11 cellular contexts compared by ENCODE assay signal in the genomic region with DNA sequence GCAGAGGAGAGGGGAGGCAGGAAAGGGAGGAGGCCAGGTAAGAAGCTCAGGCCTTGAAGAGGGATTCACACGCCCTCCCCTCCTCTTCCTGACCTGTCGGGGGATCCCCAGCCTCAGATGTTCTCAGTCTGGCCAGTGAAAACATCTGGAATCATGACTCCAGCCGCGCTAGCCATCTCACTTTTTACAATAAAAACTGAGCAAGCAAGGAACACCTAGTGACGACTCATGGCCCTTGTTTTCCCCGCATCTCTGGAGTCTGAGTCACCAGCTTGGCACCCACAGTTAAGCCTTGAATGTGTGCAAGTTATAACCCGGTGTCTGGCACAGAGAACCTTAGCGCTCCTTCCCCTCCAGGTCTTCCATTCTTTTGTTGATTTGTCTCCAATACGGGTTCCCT.
DNase-seq lines count a peak whose midpoint lies in the region; ATAC-seq and TF ChIP-seq lines count a peak whose summit lies in the region.
"Had no signal": no experiment of that assay in that cellular context is flagged by ENCODE, and none has a peak within 500 bp of the region (broad histone marks: within the 10 kb centered on the region; RNA-seq: fewer than 3 reads in every experiment).

No MANE protein-coding gene starts in this region.

- whole genome bisulfite sequencing in gastroesophageal sphincter (ENCODE audit: low coverage in 1 of 2), 2 donors: 49 to 56% methylated on average over 9 of the region's 9 CpGs
- 41% methylated on average over 9 of the region's 9 CpGs for WGBS in suprapubic skin

- CTCF ChIA-PET in HCT116 (lab: Charles Lee) (no interaction called here), T-cell (lab: Charles Lee) (no interaction called here)
- CTCF ChIA-PET in activated CD8-positive, alpha-beta T cell treated with anti-CD3 and anti-CD28 coated beads for 36 hours (lab: Charles Lee): no interaction called here

- no peaks in the 10 kb centered on the region for H4K20me1 ChIP-seq in HCT116 (ENCODE audit: insufficient read depth)

- ATAC-seq in HCT116 (peak; percentile 78), gastroesophageal sphincter (peak; percentile 49), T-cell (replicated peaks in 1 of 4) (no peak)
- ATAC-seq in activated CD8-positive, alpha-beta T cell treated with anti-CD3 and anti-CD28 coated beads for 36 hours: no peak

- H3K4me3 Mint-ChIP-seq in endothelial cell (ENCODE audit: unreplicated experiment): no peak overlapping the region
- H3K4me3 Mint-ChIP-seq in T-cell: no peak overlapping the region
- H3K4me3 Mint-ChIP-seq in activated CD8-positive, alpha-beta T cell treated with anti-CD3 and anti-CD28 coated beads for 36 hours: no peak overlapping the region
- H3K4me3 Mint-ChIP-seq: activated naive CD8-positive, alpha-beta T cell treated with anti-CD3 and anti-CD28 coated beads, Interleukin-2, amount 10 ng/mL, durations not matched to agents 7 days and 5 days had no signal

- TF ChIP-seq POLR2A in HCT116 (IDR thresholded peaks at IDR 0.05; ENCODE audit: borderline replicate concordance, extremely low read depth, insufficient read depth, insufficient read length) (no peak), gastroesophageal sphincter (IDR thresholded peaks at IDR 0.05) (no peak), suprapubic skin (IDR thresholded peaks at IDR 0.05) (no peak)

- H3K9me3 Mint-ChIP-seq in endothelial cell (ENCODE audit: unreplicated experiment) (no peaks in the 10 kb centered on the region), T-cell (no peaks in the 10 kb centered on the region)
- no peaks in the 10 kb centered on the region for H3K9me3 Mint-ChIP-seq in activated CD8-positive, alpha-beta T cell treated with anti-CD3 and anti-CD28 coated beads for 36 hours
- H3K9me3 Mint-ChIP-seq: activated naive CD8-positive, alpha-beta T cell treated with anti-CD3 and anti-CD28 coated beads, Interleukin-2, amount 10 ng/mL, durations not matched to agents 7 days and 5 days had no signal

- intact Hi-C loops in HCT116 (cut with micrococcal nuclease): no loop called here
- intact Hi-C loops in activated CD8-positive, alpha-beta T cell treated with anti-CD3 and anti-CD28 coated beads for 36 hours (cut with micrococcal nuclease): no loop called here

- H3K9ac ChIP-seq in HCT116 (ENCODE audit: low read length): peak overlapping the region; percentile 65

- H3K79me2 ChIP-seq in HCT116 (ENCODE audit: insufficient read depth, low read length): peaks cover 49% of the 10 kb centered on the region

- H3K4me1 Mint-ChIP-seq in endothelial cell (ENCODE audit: unreplicated experiment): peaks cover 18% of the 10 kb centered on the region
- H3K4me1 Mint-ChIP-seq in T-cell: no peaks in the 10 kb centered on the region
- no peaks in the 10 kb centered on the region for H3K4me1 Mint-ChIP-seq in activated CD8-positive, alpha-beta T cell treated with anti-CD3 and anti-CD28 coated beads for 36 hours (ENCODE audit: low read depth)
- H3K4me1 Mint-ChIP-seq: activated naive CD8-positive, alpha-beta T cell treated with anti-CD3 and anti-CD28 coated beads, Interleukin-2, amount 10 ng/mL, durations not matched to agents 7 days and 5 days had no signal

- H3K4me1 ChIP-seq in HCT116 (ENCODE audit: control insufficient read depth in 1 of 2, insufficient read depth in 2 of 2, low read length in 2 of 2): peaks cover 57 to 75% of the 10 kb centered on the region in 2 experiments
- H3K4me1 ChIP-seq in gastroesophageal sphincter: peaks cover 0 to 50% (median 14%) of the 10 kb centered on the region in 3 donors
- peaks cover 54% of the 10 kb centered on the region for H3K4me1 ChIP-seq in suprapubic skin
- H3K4me1 ChIP-seq: spleen had no signal

- no peak for TF ChIP-seq RAD21 in HCT116 (IDR thresholded peaks at IDR 0.05; ENCODE audit: low read depth)

- H3K36me3 ChIP-seq in HCT116 (ENCODE audit: control insufficient read depth in 1 of 2, insufficient read depth in 2 of 2, low read length in 2 of 2): no peaks in the 10 kb centered on the region
- no peaks in the 10 kb centered on the region for H3K36me3 ChIP-seq in gastroesophageal sphincter
- H3K36me3 ChIP-seq in suprapubic skin: no peaks in the 10 kb centered on the region
- H3K36me3 ChIP-seq: spleen had no signal

- H3K27me3 ChIP-seq in HCT116 (ENCODE audit: insufficient read depth, low read length) (no peaks in the 10 kb centered on the region), gastroesophageal sphincter (no peaks in the 10 kb centered on the region), suprapubic skin (no peaks in the 10 kb centered on the region)

- H3K9me3 ChIP-seq in HCT116 (ENCODE audit: control insufficient read depth in 1 of 2, insufficient read depth in 1 of 2, low read depth in 1 of 2, low read length in 2 of 2) (no peaks in the 10 kb centered on the region), gastroesophageal sphincter (no peaks in the 10 kb centered on the region), suprapubic skin (no peaks in the 10 kb centered on the region)
- H3K9me3 ChIP-seq: spleen had no signal

- DNase-seq in HCT116 (ENCODE audit: low read depth, low spot score) (peak; percentile 71), T1000 (lab: John Stamatoyannopoulos, UW) (peak; percentile 46), suprapubic skin (ENCODE audit: low spot score in 2 of 2) (peak in 1 of 2 donors; percentile 67), globus pallidus (ENCODE audit: low spot score) (no peak), endothelial cell (ENCODE audit: low spot score) (no peak), T-cell (no peak)
- no peak for DNase-seq in activated CD8-positive, alpha-beta T cell treated with anti-CD3 and anti-CD28 coated beads for 36 hours
- DNase-seq: activated naive CD8-positive, alpha-beta T cell treated with anti-CD3 and anti-CD28 coated beads, Interleukin-2, amount 10 ng/mL, durations not matched to agents 7 days and 5 days; MV-4-11; spleen had no signal

- no peak overlapping the region for H3K27ac Mint-ChIP-seq in endothelial cell (ENCODE audit: unreplicated experiment)
- no peak overlapping the region for H3K27ac Mint-ChIP-seq in T-cell
- H3K27ac Mint-ChIP-seq in activated CD8-positive, alpha-beta T cell treated with anti-CD3 and anti-CD28 coated beads for 36 hours: no peak overlapping the region
- H3K27ac Mint-ChIP-seq: activated naive CD8-positive, alpha-beta T cell treated with anti-CD3 and anti-CD28 coated beads, Interleukin-2, amount 10 ng/mL, durations not matched to agents 7 days and 5 days had no signal

- H2AFZ ChIP-seq in HCT116 (ENCODE audit: low read depth, low read length, poor library complexity, severe bottlenecking): no peak overlapping the region

- H3K4me2 ChIP-seq in HCT116 (ENCODE audit: low read length): peak overlapping the region; percentile 93

- H3K4me3 ChIP-seq in HCT116 (replicated peaks in 1 of 2; ENCODE audit: low read depth in 1 of 2, low read length in 2 of 2) (peak overlapping the region; percentile 15 to 52), gastroesophageal sphincter (no peak overlapping the region), suprapubic skin (peak overlapping the region; percentile 15)
- H3K4me3 ChIP-seq: spleen had no signal

- TF ChIP-seq EP300 in gastroesophageal sphincter (IDR thresholded peaks at IDR 0.05) (no peak), suprapubic skin (IDR thresholded peaks at IDR 0.05) (no peak)

- RAD21 ChIA-PET in HCT116 (lab: Charles Lee; ENCODE audit: low non-redundant PET in 1 of 2, low total read pairs in 2 of 2, uncharacterized antibody in 2 of 2, unreplicated experiment in 2 of 2): interaction anchor here in 1 of 2 experiments (0.5 kb wide), 1 partner anchor 77 kb away, joined by 3 read pairs; no protein-coding TSS in a partner anchor

- peak overlapping the region; percentile 78 for H3K27ac ChIP-seq in HCT116 (ENCODE audit: low read depth, low read length)
- no peak overlapping the region for H3K27ac ChIP-seq in gastroesophageal sphincter
- H3K27ac ChIP-seq in suprapubic skin: peak overlapping the region; percentile 84
- H3K27ac ChIP-seq: spleen had no signal

- POLR2A ChIA-PET in HCT116 (lab: Charles Lee): interaction anchor here (1.2 kb wide), 1 partner anchor 17 kb away, joined by 3 read pairs; no protein-coding TSS in a partner anchor
- POLR2A ChIA-PET in T-cell (lab: Charles Lee): no interaction called here
- POLR2A ChIA-PET in activated CD8-positive, alpha-beta T cell treated with anti-CD3 and anti-CD28 coated beads for 36 hours (lab: Charles Lee): no interaction called here

- no TSS peak for BruUV-seq in HCT116 (replicated peaks; lab: Mats Ljungman, UMichigan)

- no peaks in the 10 kb centered on the region for H3K9me2 ChIP-seq in HCT116 (ENCODE audit: insufficient read depth)

- H3K27me3 Mint-ChIP-seq in endothelial cell (ENCODE audit: unreplicated experiment): peaks cover 8% of the 10 kb centered on the region
- H3K27me3 Mint-ChIP-seq in T-cell: peaks cover 3 to 8% of the 10 kb centered on the region in 2 donors
- H3K27me3 Mint-ChIP-seq in activated CD8-positive, alpha-beta T cell treated with anti-CD3 and anti-CD28 coated beads for 36 hours: no peaks in the 10 kb centered on the region
- H3K27me3 Mint-ChIP-seq: activated naive CD8-positive, alpha-beta T cell treated with anti-CD3 and anti-CD28 coated beads, Interleukin-2, amount 10 ng/mL, durations not matched to agents 7 days and 5 days had no signal

- TF ChIP-seq CTCF in HCT116 (IDR thresholded peaks at IDR 0.05 in 2 of 3, conservative IDR thresholded peaks at IDR 0.05 in 1 of 3; ENCODE audit: borderline replicate concordance in 1 of 3, insufficient read depth in 1 of 3, low read depth in 2 of 3, low read length in 2 of 3) (no peak), gastroesophageal sphincter (IDR thresholded peaks at IDR 0.05) (no peak), suprapubic skin (IDR thresholded peaks at IDR 0.05) (no peak), endothelial cell (IDR thresholded peaks at IDR 0.05; ENCODE audit: unreplicated experiment) (no peak)
- TF ChIP-seq CTCF in activated CD8-positive, alpha-beta T cell treated with anti-CD3 and anti-CD28 coated beads for 36 hours (IDR thresholded peaks at IDR 0.05): no peak

- H3K36me3 Mint-ChIP-seq in endothelial cell (ENCODE audit: low read depth, unreplicated experiment) (peaks cover 19% of the 10 kb centered on the region), T-cell (no peaks in the 10 kb centered on the region)
- H3K36me3 Mint-ChIP-seq in activated CD8-positive, alpha-beta T cell treated with anti-CD3 and anti-CD28 coated beads for 36 hours (ENCODE audit: low read depth): no peaks in the 10 kb centered on the region
- H3K36me3 Mint-ChIP-seq: activated naive CD8-positive, alpha-beta T cell treated with anti-CD3 and anti-CD28 coated beads, Interleukin-2, amount 10 ng/mL, durations not matched to agents 7 days and 5 days had no signal

TF ChIP-seq in HCT116, 20 proteins besides CTCF, POLR2A, EP300 and RAD21 (continues in another document):
- peak; percentile 85 for TF ChIP-seq JUND (IDR thresholded peaks at IDR 0.05)
- no peak for TF ChIP-seq ZNF274 (IDR thresholded peaks at IDR 0.05; ENCODE audit: low read depth, low read length)

Comparison
In these comparisons a context has a peak if more than half of its experiments do, and no peak if none do; other contexts are left out.
1. ATAC-seq: peak in HCT116 (single experiment) and gastroesophageal sphincter (single experiment); none in T-cell (0 of 4) and activated CD8-positive, alpha-beta T cell treated with anti-CD3 and anti-CD28 coated beads for 36 hours (single experiment).
2. DNase-seq: peak in HCT116 (single experiment) and T1000 (single experiment); none in globus pallidus (single experiment), endothelial cell (single experiment), T-cell (0 of 34) and activated CD8-positive, alpha-beta T cell treated with anti-CD3 and anti-CD28 coated beads for 36 hours (single experiment).
3. H3K27ac ChIP-seq: peak in HCT116 (single experiment) and suprapubic skin (single experiment); none in gastroesophageal sphincter (0 of 4).
4. H3K4me3 ChIP-seq: peak in HCT116 (2 of 2) and suprapubic skin (single experiment); none in gastroesophageal sphincter (0 of 2).